ENCODE assay signal across 8 cellular contexts in genomic region chr11:96342971-96343711, GRCh38. TPM values are rescaled to one million over a fixed set of nuclear protein-coding genes. Genes with fewer than 3 reads are reported as not detected.
DNase-seq lines count a peak whose midpoint lies in the region; ATAC-seq and TF ChIP-seq lines count a peak whose summit lies in the region.

Gene MAML2 (minus strand): TSS chr11:96343195. CDS start chr11:96341895, 1,300 bp downstream.

- no peaks in the 10 kb centered on the region for H3K9me3 Mint-ChIP-seq in activated T-helper 17 cell treated with anti-CD3 and anti-CD28 coated beads, Interleukin-2, amount 50 U/mL, for 72 hours
- no peaks in the 10 kb centered on the region for H3K9me3 Mint-ChIP-seq in natural killer cell

- H3K4me3 Mint-ChIP-seq in activated T-helper 17 cell treated with anti-CD3 and anti-CD28 coated beads, Interleukin-2, amount 50 U/mL, for 72 hours: peak within 1 kb of the TSS; percentile 94
- peak within 1 kb of the TSS; percentile 99 for H3K4me3 Mint-ChIP-seq in natural killer cell

- H2AFZ ChIP-seq in DND-41 (ENCODE audit: low read depth, low read length) (peak within 1 kb of the TSS; percentile 94), GM23248 (peak within 1 kb of the TSS; percentile 81)

- H3K27ac Mint-ChIP-seq in activated T-helper 17 cell treated with anti-CD3 and anti-CD28 coated beads, Interleukin-2, amount 50 U/mL, for 72 hours: peak within 1 kb of the TSS; percentile 88
- H3K27ac Mint-ChIP-seq in natural killer cell: peak within 1 kb of the TSS; percentile 81 to 92

- ATAC-seq in DND-41 (ENCODE audit: insufficient read depth, low read depth) (peak; percentile 96), natural killer cell (peak; percentile 85 to 92 (median 90))
- ATAC-seq in activated T-helper 17 cell treated with anti-CD3 and anti-CD28 coated beads, Interleukin-2, amount 50 U/mL, for 72 hours (replicated peaks): peak; percentile 89

- peaks cover 31% of the 10 kb centered on the region for H3K36me3 Mint-ChIP-seq in activated T-helper 17 cell treated with anti-CD3 and anti-CD28 coated beads, Interleukin-2, amount 50 U/mL, for 72 hours (ENCODE audit: low read depth)
- H3K36me3 Mint-ChIP-seq in natural killer cell: no peaks in the 10 kb centered on the region

- no peaks in the 10 kb centered on the region for H3K9me2 ChIP-seq in GM23248 (ENCODE audit: insufficient read depth)

- H3K4me2 ChIP-seq in DND-41 (ENCODE audit: insufficient read depth, low read length): peak within 1 kb of the TSS; percentile 80
- peak within 1 kb of the TSS; percentile 97 for H3K4me2 ChIP-seq in GM23248 (ENCODE audit: unreplicated experiment)

- H3K36me3 ChIP-seq in DND-41 (ENCODE audit: insufficient read depth, low read length) (no peaks in the 10 kb centered on the region), GM23248 (ENCODE audit: low read depth) (no peaks in the 10 kb centered on the region)

- intact Hi-C loops in natural killer cell (cut with micrococcal nuclease): loop anchor here (1.0 to 5.0 kb wide), 5 partner anchors 46 to 506 kb away; partner anchors contain the start of gene CCDC82

- H3F3A ChIP-seq in GM23248 (ENCODE audit: insufficient read depth): peaks cover 40% of the 10 kb centered on the region

- H3K27me3 ChIP-seq in DND-41 (ENCODE audit: insufficient read depth, low read length, poor library complexity): no peaks in the 10 kb centered on the region
- no peaks in the 10 kb centered on the region for H3K27me3 ChIP-seq in GM23248 (replicated peaks; ENCODE audit: insufficient read depth)

- H3K4me3 ChIP-seq in DND-41 (ENCODE audit: low read depth in 1 of 2, low read length in 2 of 2) (peak within 1 kb of the TSS; percentile 63 to 69), GM23248 (peak within 1 kb of the TSS; percentile 100)

- no peaks in the 10 kb centered on the region for H3K9me3 ChIP-seq in DND-41 (ENCODE audit: insufficient read depth, low read length, severe bottlenecking)
- no peaks in the 10 kb centered on the region for H3K9me3 ChIP-seq in GM23248 (ENCODE audit: low read depth)

- DNase-seq in DND-41 (peak; percentile 93), GM23248 (peak; percentile 98), Kasumi-1 (lab: John Stamatoyannopoulos, UW) (peak; percentile 88 to 90), RPMI7951 (ENCODE audit: low read depth) (peak; percentile 94), fibroblast of peridontal ligament (ENCODE audit: extremely low read depth) (peak; percentile 92), natural killer cell (peak; percentile 78)
- peak; percentile 80 to 90 (median 87) for DNase-seq in stimulated activated naive CD4-positive, alpha-beta T cell (lab: John Stamatoyannopoulos, UW)

- H3K4me1 Mint-ChIP-seq in activated T-helper 17 cell treated with anti-CD3 and anti-CD28 coated beads, Interleukin-2, amount 50 U/mL, for 72 hours: peaks cover 15% of the 10 kb centered on the region
- peaks cover 54% of the 10 kb centered on the region in 2 donors for H3K4me1 Mint-ChIP-seq in natural killer cell

- no peaks in the 10 kb centered on the region for H3K27me3 Mint-ChIP-seq in activated T-helper 17 cell treated with anti-CD3 and anti-CD28 coated beads, Interleukin-2, amount 50 U/mL, for 72 hours
- peaks cover 0 to 3% of the 10 kb centered on the region in 2 donors for H3K27me3 Mint-ChIP-seq in natural killer cell (ENCODE audit: low read depth in 2 of 2)

- TF ChIP-seq CTCF in DND-41 (IDR thresholded peaks at IDR 0.05; ENCODE audit: borderline replicate concordance, extremely low read depth, low read length, poor library complexity, severe bottlenecking) (peak; percentile 90), natural killer cell (IDR thresholded peaks at IDR 0.05) (peak; percentile 92)

- 14 to 20% methylated on average over 22 to 31 of the region's 31 CpGs for WGBS in GM23248 (ENCODE audit: low coverage in 1 of 2, low lambda C conversion rate in 2 of 2, missing lambda C conversion rate in 2 of 2), 2 experiments

- in situ Hi-C loops in GM23248 (cut with MboI): loop anchor here (10.0 kb wide), 1 partner anchor 288 kb away; no protein-coding TSS in a partner anchor

- H3K9ac ChIP-seq in DND-41 (ENCODE audit: low read depth, low read length) (peak within 1 kb of the TSS; percentile 68), GM23248 (peak within 1 kb of the TSS; percentile 95)

- H4K20me1 ChIP-seq in DND-41 (ENCODE audit: insufficient read depth, low read length) (no peaks in the 10 kb centered on the region), GM23248 (ENCODE audit: insufficient read depth) (no peaks in the 10 kb centered on the region)

- H3K79me2 ChIP-seq in DND-41 (ENCODE audit: insufficient read depth, low read length): peaks cover 36% of the 10 kb centered on the region
- H3K79me2 ChIP-seq in GM23248 (ENCODE audit: insufficient read depth): peaks cover 49% of the 10 kb centered on the region

- peaks cover 50% of the 10 kb centered on the region for H3K4me1 ChIP-seq in DND-41 (ENCODE audit: insufficient read depth, low read length)
- peaks cover 26% of the 10 kb centered on the region for H3K4me1 ChIP-seq in GM23248 (ENCODE audit: insufficient read depth)

- H3K27ac ChIP-seq in DND-41 (ENCODE audit: low read length) (peak within 1 kb of the TSS; percentile 84), GM23248 (peak within 1 kb of the TSS; percentile 80)

RNA-seq across cellular contexts. Expression of gene MAML2, which starts in this region (rescaled TPM):
- 22.1 and 23.7 TPM in 2 replicates for total RNA-seq in GM23248 (2014; rRNA removed; shearing (Covaris generic))
- polyA plus RNA-seq in GM23248 (2016; fragmentation: Nextera tagmentation; extraction: Ambion mirVana): 6.8 and 7.4 TPM in 2 replicates
- total RNA-seq in RPMI7951 (2014; rRNA removed; shearing (Covaris generic)): 9.4 and 14.8 TPM in 2 replicates
- total RNA-seq in activated T-helper 17 cell treated with anti-CD3 and anti-CD28 coated beads, Interleukin-2, amount 50 U/mL, for 72 hours: 10 to 100 TPM; 11.2 to 17.4 TPM
- 10 to 100 TPM; 14.2 to 20.5 (median 16.1) TPM for total RNA-seq in natural killer cell

Comparison
In these comparisons a context has a peak if more than half of its experiments do, and no peak if none do; other contexts are left out.
1. Peak in every context shown above with its lines: DNase-seq, ATAC-seq, H3K4me3 ChIP-seq and H3K27ac ChIP-seq.